In the genomic region with DNA sequence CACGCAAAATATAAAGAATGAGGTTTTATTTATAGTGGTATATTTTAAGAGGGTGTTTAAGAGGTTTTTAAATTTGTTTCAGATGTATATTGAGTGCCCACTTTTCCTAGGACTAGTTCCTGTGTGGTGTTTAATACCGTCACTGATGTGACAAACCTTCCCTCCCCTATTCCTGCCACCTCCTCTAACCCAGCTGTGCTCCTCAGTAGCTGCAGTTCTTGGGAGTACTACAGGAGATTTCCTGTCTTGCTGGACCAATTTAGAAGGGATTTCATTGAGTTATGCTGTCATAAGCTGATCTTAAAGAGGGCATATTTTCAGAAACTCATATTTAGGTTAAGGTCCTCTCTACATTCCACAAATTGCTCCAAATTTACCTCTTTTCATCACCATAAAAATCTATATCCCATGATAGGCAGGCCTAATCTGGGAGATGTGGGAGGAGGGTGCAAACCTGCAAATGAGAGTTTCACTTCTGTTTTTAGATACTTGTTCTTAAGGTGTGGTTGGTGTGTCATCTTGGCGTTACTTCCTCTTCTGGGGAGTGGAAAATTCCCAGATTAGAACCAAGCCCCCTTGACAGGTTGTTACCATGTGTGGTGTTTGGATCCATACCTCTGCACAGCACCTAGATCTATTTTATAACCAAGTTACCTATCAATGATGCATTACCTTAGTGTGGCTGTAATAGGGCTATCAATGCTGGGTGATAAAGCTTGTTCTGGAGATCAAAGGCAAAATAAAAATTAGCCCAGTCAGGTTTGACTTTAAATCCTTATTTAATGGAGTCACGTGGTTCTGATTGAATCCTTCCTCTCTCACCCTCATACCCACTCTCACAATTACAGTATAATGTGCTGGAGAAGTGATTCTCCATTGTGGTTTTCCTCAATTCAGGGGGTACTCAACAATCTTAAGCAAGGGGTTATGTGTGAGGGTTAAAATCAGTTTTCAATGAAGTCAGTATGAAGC, we compare ENCODE assay signal across 10 cellular contexts.
DNase-seq lines count a peak whose midpoint lies in the region; ATAC-seq, FAIRE-seq and TF ChIP-seq lines count a peak whose summit lies in the region.
"Had no signal": no experiment of that assay in that cellular context is flagged by ENCODE, and none has a peak within 500 bp of the region (broad histone marks: within the 10 kb centered on the region; RNA-seq: fewer than 3 reads in every experiment).

No MANE protein-coding gene starts in this region.

- no peak overlapping the region; the same call in 1 of the 2 replicates for H3K9ac ChIP-seq in GM12878 (ENCODE audit: control insufficient read depth, insufficient read depth, low read length)

- TF ChIP-seq RAD21 in GM12878 (IDR thresholded peaks at IDR 0.05; ENCODE audit: insufficient read depth, low read depth, low read length): no peak

- H3K36me3 ChIP-seq in GM12878 (ENCODE audit: control insufficient read depth in 2 of 2, insufficient read depth in 2 of 2, low read length in 1 of 2) (peaks cover 0 to 7% of the 10 kb centered on the region in 2 experiments; a peak in 3 of 4 replicates), left ventricle myocardium inferior (no peaks in the 10 kb centered on the region)

- in situ Hi-C loops in GM12878 (cut with MboI): no loop called here

- CTCF ChIA-PET in GM12878 (lab: Yijun Ruan, JAX): interaction anchor here (0.6 to 3.4 kb wide), 13 partner anchors 8 to 297 kb away, joined by 3 to 14 read pairs (median 4); no protein-coding TSS in a partner anchor

- peak overlapping the region; percentile 67 for H3K4me2 ChIP-seq in GM12878 (ENCODE audit: control insufficient read depth, insufficient read depth)

- H4K20me1 ChIP-seq in GM12878 (ENCODE audit: control insufficient read depth, insufficient read depth): no peaks in the 10 kb centered on the region

- POLR2A ChIA-PET in GM12878 (lab: Charles Lee): interaction anchor here (0.6 to 2.0 kb wide), 7 partner anchors 13 to 156 kb away, joined by 3 to 7 read pairs (median 3); no protein-coding TSS in a partner anchor

- DNase-seq in GM12878 (ENCODE audit: low read depth, low spot score): peak; percentile 86
- no peak for DNase-seq in Right ventricle myocardium superior
- DNase-seq in NCI-H2227 (lab: John Stamatoyannopoulos, UW; ENCODE audit: unreplicated experiment): no peak
- DNase-seq in kidney glomerular epithelial cell (lab: John Stamatoyannopoulos, UW): no peak
- DNase-seq in left ventricle myocardium inferior: no peak
- DNase-seq: activated CD4-positive, alpha-beta memory T cell treated with anti-CD3 and anti-CD28 coated beads for 36 hours; NCI-H1092 treated with DMSO at 0.1 percent for 48 hours had no signal

- H3K4me3 ChIP-seq in GM12878 (peak overlapping the region; percentile 10; the same call in 1 of the 2 replicates), left ventricle myocardium inferior (no peak overlapping the region)

- FAIRE-seq in GM12878 (lab: Jason Lieb, UNC): peak; percentile 86

- no peak overlapping the region; the same call in 1 of the 2 replicates for H2AFZ ChIP-seq in GM12878 (ENCODE audit: control insufficient read depth, low read depth, low read length)

- H3K79me2 ChIP-seq in GM12878 (ENCODE audit: control insufficient read depth, insufficient read depth, low read length): no peaks in the 10 kb centered on the region; the same call in 1 of the 2 replicates

- peaks cover 6% of the 10 kb centered on the region for H3K9me3 ChIP-seq in GM12878 (replicated peaks; ENCODE audit: control insufficient read depth, insufficient read depth, low read length)
- H3K9me3 ChIP-seq in left ventricle myocardium inferior (replicated peaks): peaks cover 12% of the 10 kb centered on the region

- no TSS peak for BruUV-seq in GM12878 (replicated peaks; lab: Mats Ljungman, UMichigan)

- RAD21 ChIA-PET in GM12878 (lab: Charles Lee; ENCODE audit: unreplicated experiment): interaction anchor here (1.0 to 2.6 kb wide), 12 partner anchors 9 to 116 kb away, joined by 3 to 15 read pairs (median 4); no protein-coding TSS in a partner anchor

- H3K27ac ChIP-seq in GM12878 (ENCODE audit: control insufficient read depth, insufficient read depth): peak overlapping the region; percentile 81
- no peak overlapping the region for H3K27ac ChIP-seq in left ventricle myocardium inferior (replicated peaks)

- intact Hi-C loops in GM12878 (cut with micrococcal nuclease; ENCODE audit: unreplicated experiment): no loop called here
- intact Hi-C loops in Right ventricle myocardium superior (cut with DNase I): no loop called here
- intact Hi-C loops in left ventricle myocardium inferior (cut with micrococcal nuclease): no loop called here

- ATAC-seq in GM18502 (IDR thresholded peaks at IDR 0.05; ENCODE audit: poor library complexity, unreplicated experiment): peak; percentile 97
- peak; percentile 96 for ATAC-seq in GM21515 (IDR thresholded peaks at IDR 0.05; ENCODE audit: unreplicated experiment)
- ATAC-seq in HG03432 (IDR thresholded peaks at IDR 0.05; ENCODE audit: unreplicated experiment): peak; percentile 95
- peak; percentile 93 for ATAC-seq in GM12878
- no peak for ATAC-seq in Right ventricle myocardium superior (ENCODE audit: poor library complexity)

- TF ChIP-seq CTCF in GM12878 (IDR thresholded peaks at IDR 0.05 in 2 of 3, conservative IDR thresholded peaks at IDR 0.05 in 1 of 3; ENCODE audit: control insufficient read depth in 2 of 3, extremely low read depth in 1 of 3, insufficient read depth in 1 of 3, low read depth in 3 of 3, low read length in 3 of 3) (no peak), left ventricle myocardium inferior (IDR thresholded peaks at IDR 0.05; ENCODE audit: borderline replicate concordance) (no peak)

- TF ChIP-seq EP300 in GM12878 (IDR thresholded peaks at IDR 0.05; ENCODE audit: borderline replicate concordance in 1 of 2, control insufficient read depth in 1 of 2, low read depth in 2 of 2, low read length in 2 of 2): peak; percentile 86 to 99

- WGBS in GM12878 (ENCODE audit: insufficient coverage, insufficient replicate concordance, low lambda C conversion rate, missing lambda C conversion rate): 12% methylated on average over 4 of the region's 4 CpGs

- H3K27me3 ChIP-seq in GM12878 (replicated peaks in 1 of 2; ENCODE audit: control insufficient read depth in 2 of 2, insufficient read depth in 2 of 2, low read length in 1 of 2) (no peaks in the 10 kb centered on the region), left ventricle myocardium inferior (ENCODE audit: low read depth) (no peaks in the 10 kb centered on the region)

- SMC1A ChIA-PET in GM12878 (lab: Charles Lee; ENCODE audit: uncharacterized antibody, unreplicated experiment): interaction anchor here (0.7 to 4.0 kb wide), 19 partner anchors 10 to 300 kb away, joined by 3 to 41 read pairs (median 7); no protein-coding TSS in a partner anchor

- H3K4me1 ChIP-seq in GM12878 (ENCODE audit: control insufficient read depth, insufficient read depth, low read length) (peaks cover 20% of the 10 kb centered on the region), left ventricle myocardium inferior (peaks cover 35% of the 10 kb centered on the region)

- no peak for TF ChIP-seq POLR2A in GM12878 (IDR thresholded peaks at IDR 0.05; ENCODE audit: low read depth, low read length)

TF ChIP-seq in GM12878, 131 proteins besides CTCF, POLR2A, EP300 and RAD21 (continues in another document):
- peak in 1 of 2 experiments; percentile 64; a peak in 2 of 4 replicates for TF ChIP-seq BHLHE40 (IDR thresholded peaks at IDR 0.05; ENCODE audit: borderline replicate concordance in 1 of 2, low read depth in 2 of 2, low read length in 1 of 2)
- TF ChIP-seq, protein P1, sequence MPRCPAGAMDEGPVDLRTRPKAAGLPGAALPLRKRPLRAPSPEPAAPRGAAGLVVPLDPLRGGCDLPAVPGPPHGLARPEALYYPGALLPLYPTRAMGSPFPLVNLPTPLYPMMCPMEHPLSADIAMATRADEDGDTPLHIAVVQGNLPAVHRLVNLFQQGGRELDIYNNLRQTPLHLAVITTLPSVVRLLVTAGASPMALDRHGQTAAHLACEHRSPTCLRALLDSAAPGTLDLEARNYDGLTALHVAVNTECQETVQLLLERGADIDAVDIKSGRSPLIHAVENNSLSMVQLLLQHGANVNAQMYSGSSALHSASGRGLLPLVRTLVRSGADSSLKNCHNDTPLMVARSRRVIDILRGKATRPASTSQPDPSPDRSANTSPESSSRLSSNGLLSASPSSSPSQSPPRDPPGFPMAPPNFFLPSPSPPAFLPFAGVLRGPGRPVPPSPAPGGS (IDR thresholded peaks at IDR 0.05; ENCODE audit: borderline replicate concordance, insufficient read depth, low read depth, low read length, poor library complexity, severe bottlenecking): peak; percentile 50
- TF ChIP-seq ZNF24 (IDR thresholded peaks at IDR 0.05): peak; percentile 65; the same call in 1 of the 2 replicates
- TF ChIP-seq GATAD2B (conservative IDR thresholded peaks at IDR 0.05; ENCODE audit: low read depth): peak; percentile 97
- TF ChIP-seq ZNF207 (IDR thresholded peaks at IDR 0.05; ENCODE audit: borderline replicate concordance): peak; percentile 30; the same call in 1 of the 2 replicates
- peak; percentile 29; the same call in 1 of the 2 replicates for TF ChIP-seq NR2F1 (conservative IDR thresholded peaks at IDR 0.05)
- peak; percentile 87; the same call in 1 of the 2 replicates for TF ChIP-seq CHD2 (IDR thresholded peaks at IDR 0.05; ENCODE audit: borderline replicate concordance, low read depth, low read length)
- TF ChIP-seq SIN3A (IDR thresholded peaks at IDR 0.05; ENCODE audit: low read depth, low read length): no peak
- TF ChIP-seq SRF (IDR thresholded peaks at IDR 0.05; ENCODE audit: low read depth in 2 of 2, low read length in 2 of 2): peak in 1 of 2 experiments; percentile 22; a peak in 1 of 4 replicates
- no peak for TF ChIP-seq SMARCA5 (IDR thresholded peaks at IDR 0.05)
